Comparison of ENCODE assay signal across 12 cellular contexts in genomic region chr19:17296278-17296677, GRCh38. TPM values are rescaled to one million over a fixed set of nuclear protein-coding genes. Genes with fewer than 3 reads are reported as not detected.
DNase-seq lines count a peak whose midpoint lies in the region; ATAC-seq and TF ChIP-seq lines count a peak whose summit lies in the region.
"Had no signal": no experiment of that assay in that cellular context is flagged by ENCODE, and none has a peak within 500 bp of the region (broad histone marks: within the 10 kb centered on the region; RNA-seq: fewer than 3 reads in every experiment).

No MANE protein-coding gene starts in this region.

- H3K27ac Mint-ChIP-seq in WTC11 (peak overlapping the region; percentile 45; the same call in 1 of the 2 replicates), natural killer cell (no peak overlapping the region)
- H3K27ac Mint-ChIP-seq: activated CD8-positive, alpha-beta memory T cell treated with anti-CD3 and anti-CD28 coated beads, Interleukin-2, amount 10 ng/mL, durations not matched to agents 7 days and 5 days had no signal

- H3K36me3 ChIP-seq in kidney epithelial cell (ENCODE audit: control insufficient read depth, insufficient read depth, low read length) = peaks cover 2% of the 10 kb centered on the region

- TF ChIP-seq CTCF in WTC11 (IDR thresholded peaks at IDR 0.05) (no peak), kidney epithelial cell (IDR thresholded peaks at IDR 0.05; ENCODE audit: insufficient read depth, low read length, poor library complexity, severe bottlenecking) (peak; percentile 25), natural killer cell (IDR thresholded peaks at IDR 0.05) (no peak)

- H3K9me3 Mint-ChIP-seq in WTC11 = peaks cover 5% of the 10 kb centered on the region
- no peaks in the 10 kb centered on the region for H3K9me3 Mint-ChIP-seq in natural killer cell

- no peak for ATAC-seq in WTC11
- no peak for ATAC-seq in natural killer cell
- ATAC-seq in GM21717 (IDR thresholded peaks at IDR 0.05; ENCODE audit: unreplicated experiment) = no peak
- ATAC-seq in GM19395 (IDR thresholded peaks at IDR 0.05; ENCODE audit: unreplicated experiment) = no peak
- ATAC-seq: activated CD8-positive, alpha-beta memory T cell treated with anti-CD3 and anti-CD28 coated beads, Interleukin-2, amount 10 ng/mL, durations not matched to agents 7 days and 5 days had no signal

- POLR2A ChIA-PET in WTC11 (lab: Charles Lee) = interaction anchor here (1.2 kb wide), 1 partner anchor 9 kb away, joined by 6 read pairs; no protein-coding TSS in a partner anchor

- CTCF ChIA-PET in WTC11 (lab: Charles Lee) = interaction anchor here (0.6 to 1.4 kb wide), 3 partner anchors 9 to 97 kb away, joined by 4 to 5 read pairs (median 4); partner anchors contain the start of gene MRPL34

- H3K4me1 Mint-ChIP-seq in WTC11 (peaks cover 10% of the 10 kb centered on the region), natural killer cell (peaks cover 0 to 10% of the 10 kb centered on the region in 2 donors)

- H3K4me3 Mint-ChIP-seq in WTC11 (no peak overlapping the region), natural killer cell (no peak overlapping the region)
- H3K4me3 Mint-ChIP-seq: activated CD8-positive, alpha-beta memory T cell treated with anti-CD3 and anti-CD28 coated beads, Interleukin-2, amount 10 ng/mL, durations not matched to agents 7 days and 5 days had no signal

- DNase-seq in Caki2 (ENCODE audit: low read depth) (peak; percentile 67), HUDEP-2 (lab: John Stamatoyannopoulos, UW; ENCODE audit: unreplicated experiment in 76 of 76) (peak in 55 of 76 experiments; percentile 16 to 82 (median 47)), WTC11 (ENCODE audit: low spot score) (no peak), kidney epithelial cell (ENCODE audit: low read depth) (no peak), natural killer cell (no peak), NCI-H1105 treated with DMSO at 0.1 percent for 48 hours (lab: John Stamatoyannopoulos, UW) (no peak)
- DNase-seq: activated CD8-positive, alpha-beta memory T cell treated with anti-CD3 and anti-CD28 coated beads, Interleukin-2, amount 10 ng/mL, durations not matched to agents 7 days and 5 days; head of caudate nucleus; NCI-H2107; stimulated activated naive CD4-positive, alpha-beta T cell had no signal

- no peak overlapping the region for H3K4me3 ChIP-seq in kidney epithelial cell (ENCODE audit: low read depth, low read length)

- intact Hi-C loops in natural killer cell (cut with micrococcal nuclease) = no loop called here

- H3K36me3 Mint-ChIP-seq in WTC11 (peaks cover 32% of the 10 kb centered on the region), natural killer cell (no peaks in the 10 kb centered on the region)

- H3K27me3 Mint-ChIP-seq in WTC11 (ENCODE audit: low read depth) = no peaks in the 10 kb centered on the region
- H3K27me3 Mint-ChIP-seq in natural killer cell (ENCODE audit: low read depth in 2 of 2) = no peaks in the 10 kb centered on the region
- H3K27me3 Mint-ChIP-seq: activated CD8-positive, alpha-beta memory T cell treated with anti-CD3 and anti-CD28 coated beads, Interleukin-2, amount 10 ng/mL, durations not matched to agents 7 days and 5 days had no signal

- no peaks in the 10 kb centered on the region for H3K27me3 ChIP-seq in kidney epithelial cell (ENCODE audit: control insufficient read depth, insufficient read depth, low read length)

- in situ Hi-C loops in Caki2 (cut with HindIII; ENCODE audit: low pct_unique_long_range_greater_than_20kb, low sequenced_read_pairs) = no loop called here

TF ChIP-seq in WTC11, 78 proteins besides CTCF, POLR2A, EP300 and RAD21:
- TF ChIP-seq GABPB1 (CRISPR knock-in tag; IDR thresholded peaks at IDR 0.05) = no peak
- TF ChIP-seq RORB (CRISPR knock-in tag; IDR thresholded peaks at IDR 0.05) = no peak
- TF ChIP-seq TCF7 (CRISPR knock-in tag; IDR thresholded peaks at IDR 0.05; ENCODE audit: low read depth) = no peak
- TF ChIP-seq NR2C2 (CRISPR knock-in tag; IDR thresholded peaks at IDR 0.05) = no peak
- TF ChIP-seq, protein P1, sequence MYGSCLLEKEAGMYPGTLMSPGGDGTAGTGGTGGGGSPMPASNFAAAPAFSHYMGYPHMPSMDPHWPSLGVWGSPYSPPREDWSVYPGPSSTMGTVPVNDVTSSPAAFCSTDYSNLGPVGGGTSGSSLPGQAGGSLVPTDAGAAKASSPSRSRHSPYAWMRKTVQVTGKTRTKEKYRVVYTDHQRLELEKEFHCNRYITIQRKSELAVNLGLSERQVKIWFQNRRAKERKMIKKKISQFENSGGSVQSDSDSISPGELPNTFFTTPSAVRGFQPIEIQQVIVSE (CRISPR knock-in tag; IDR thresholded peaks at IDR 0.05; ENCODE audit: borderline replicate concordance) = no peak
- no peak for TF ChIP-seq ZNF396 (CRISPR knock-in tag; IDR thresholded peaks at IDR 0.05; ENCODE audit: borderline replicate concordance)
- TF ChIP-seq, protein P2, sequence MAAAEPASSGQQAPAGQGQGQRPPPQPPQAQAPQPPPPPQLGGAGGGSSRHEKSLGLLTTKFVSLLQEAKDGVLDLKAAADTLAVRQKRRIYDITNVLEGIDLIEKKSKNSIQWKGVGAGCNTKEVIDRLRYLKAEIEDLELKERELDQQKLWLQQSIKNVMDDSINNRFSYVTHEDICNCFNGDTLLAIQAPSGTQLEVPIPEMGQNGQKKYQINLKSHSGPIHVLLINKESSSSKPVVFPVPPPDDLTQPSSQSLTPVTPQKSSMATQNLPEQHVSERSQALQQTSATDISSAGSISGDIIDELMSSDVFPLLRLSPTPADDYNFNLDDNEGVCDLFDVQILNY (CRISPR knock-in tag; IDR thresholded peaks at IDR 0.05) = no peak
- no peak for TF ChIP-seq ZMAT4 (CRISPR knock-in tag; IDR thresholded peaks at IDR 0.05)
- TF ChIP-seq CREM (CRISPR knock-in tag; IDR thresholded peaks at IDR 0.05) = no peak
- TF ChIP-seq, protein P3, sequence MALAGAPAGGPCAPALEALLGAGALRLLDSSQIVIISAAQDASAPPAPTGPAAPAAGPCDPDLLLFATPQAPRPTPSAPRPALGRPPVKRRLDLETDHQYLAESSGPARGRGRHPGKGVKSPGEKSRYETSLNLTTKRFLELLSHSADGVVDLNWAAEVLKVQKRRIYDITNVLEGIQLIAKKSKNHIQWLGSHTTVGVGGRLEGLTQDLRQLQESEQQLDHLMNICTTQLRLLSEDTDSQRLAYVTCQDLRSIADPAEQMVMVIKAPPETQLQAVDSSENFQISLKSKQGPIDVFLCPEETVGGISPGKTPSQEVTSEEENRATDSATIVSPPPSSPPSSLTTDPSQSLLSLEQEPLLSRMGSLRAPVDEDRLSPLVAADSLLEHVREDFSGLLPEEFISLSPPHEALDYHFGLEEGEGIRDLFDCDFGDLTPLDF (CRISPR knock-in tag; IDR thresholded peaks at IDR 0.05) = no peak

RNA-seq across cellular contexts. Expression of gene ABHD8, which starts 6.9 kb away (rescaled TPM):
- total RNA-seq in Caki2 (2014; rRNA removed; shearing (Covaris generic); ENCODE audit: low replicate concordance) = 38.9 and 49.9 TPM in 2 replicates
- total RNA-seq in WTC11 (2021) (13.2 to 18.1 TPM (median 17.6 TPM) in 3 replicates), kidney epithelial cell (18.6 and 19.9 TPM in 2 replicates), natural killer cell (1 to 10 TPM; 7.5 to 10.0 (median 9.7) TPM)

RNA-seq across cellular contexts. Expression of gene MRPL34, which starts 9.4 kb away (rescaled TPM):
- total RNA-seq in Caki2 (2014; rRNA removed; shearing (Covaris generic); ENCODE audit: low replicate concordance) = 21.0 and 38.9 TPM in 2 replicates
- 117 to 130 TPM (median 122 TPM) in 3 replicates for total RNA-seq in WTC11 (2021)
- 71.0 and 125 TPM in 2 replicates for total RNA-seq in kidney epithelial cell
- 10 to 100 TPM; 26.9 to 40.8 (median 39.4) TPM for total RNA-seq in natural killer cell

RNA-seq across cellular contexts. Expression of gene DDA1, which starts 13.1 kb away (rescaled TPM):
- total RNA-seq in Caki2 (2014; rRNA removed; shearing (Covaris generic); ENCODE audit: low replicate concordance) = 17.9 and 23.5 TPM in 2 replicates
- total RNA-seq in WTC11 (2021) (36.2 to 42.8 TPM (median 37.0 TPM) in 3 replicates), kidney epithelial cell (47.3 and 73.4 TPM in 2 replicates), natural killer cell (10 to 100 TPM; 32.2 to 42.5 (median 37.7) TPM)

RNA-seq across cellular contexts. Expression of gene ANKLE1, which starts 14.6 kb away (rescaled TPM):
- total RNA-seq in Caki2 (2014; rRNA removed; shearing (Covaris generic); ENCODE audit: low replicate concordance) = 0.51 TPM in 1 of 2 replicates, not detected in the other
- total RNA-seq in WTC11 (2021) = 9.1 to 12.9 TPM (median 10.2 TPM) in 3 replicates
- total RNA-seq in kidney epithelial cell = 0.17 and 0.55 TPM in 2 replicates
- total RNA-seq in natural killer cell = 1 to 10 TPM; 1.3 to 3.6 (median 2.0) TPM

RNA-seq across cellular contexts. Expression of gene BABAM1, which starts 29.0 kb away (rescaled TPM):
- total RNA-seq in Caki2 (2014; rRNA removed; shearing (Covaris generic); ENCODE audit: low replicate concordance) = 247 and 320 TPM in 2 replicates
- 139 to 147 TPM (median 146 TPM) in 3 replicates for total RNA-seq in WTC11 (2021)
- 78.4 and 101 TPM in 2 replicates for total RNA-seq in kidney epithelial cell
- 100 to 1,000 TPM; 106 to 127 (median 106) TPM for total RNA-seq in natural killer cell

Comparison
In these comparisons a context has a peak if more than half of its experiments do, and no peak if none do; other contexts are left out.
1. DNase-seq: peak in Caki2 (single experiment) and HUDEP-2 (55 of 76); none in WTC11 (single experiment), kidney epithelial cell (single experiment), natural killer cell (single experiment) and NCI-H1105 treated with DMSO at 0.1 percent for 48 hours (single experiment).